In the genomic region with DNA sequence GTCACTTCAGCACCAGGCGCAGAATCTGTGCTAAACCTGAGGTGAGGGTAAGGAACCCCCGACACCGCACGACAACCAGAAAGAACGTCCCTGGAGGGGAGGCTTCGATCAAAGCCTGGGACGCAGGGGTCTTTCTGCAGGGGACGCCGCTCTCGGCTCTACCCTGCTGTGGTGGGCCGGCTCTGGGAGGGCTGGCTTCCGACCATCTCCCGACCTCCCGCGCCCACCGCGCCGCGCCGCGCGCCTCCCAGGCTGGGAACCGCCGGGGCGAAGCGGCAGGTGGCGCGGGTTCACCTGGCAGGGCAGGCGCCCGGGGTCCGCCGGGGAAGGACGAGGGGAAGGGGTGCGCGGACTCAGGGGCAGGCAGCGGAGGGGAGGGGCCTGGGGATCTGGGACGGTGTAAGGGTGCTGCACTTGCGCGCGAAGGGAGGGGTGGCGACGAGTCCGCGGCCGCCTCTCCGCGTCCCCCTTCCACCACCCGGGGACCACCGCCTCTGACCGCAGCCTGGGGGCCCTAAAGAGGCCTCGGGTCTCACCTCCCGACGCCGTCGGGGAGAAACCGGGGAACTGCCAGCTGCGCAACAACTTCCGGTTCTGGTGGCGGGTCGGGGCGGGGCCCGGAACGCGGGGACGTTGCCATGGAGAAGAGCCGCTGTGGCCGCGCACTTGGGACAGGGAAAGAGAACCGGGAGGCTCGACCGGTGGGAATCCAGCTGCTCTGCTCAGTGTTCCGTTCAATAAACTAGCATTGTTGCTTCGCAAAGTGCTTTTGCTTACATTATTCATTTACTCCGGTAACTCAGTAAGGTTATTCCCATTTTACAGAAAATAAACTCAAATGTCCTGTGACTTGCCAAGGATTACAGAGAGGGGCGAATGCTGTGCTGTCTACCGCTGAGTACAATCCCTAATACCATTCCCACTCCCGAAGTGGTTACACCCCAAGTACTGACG, we compare ENCODE assay signal across 8 cellular contexts. TPM values are rescaled to one million over a fixed set of nuclear protein-coding genes. Genes with fewer than 3 reads are reported as not detected.
DNase-seq lines count a peak whose midpoint lies in the region; ATAC-seq and TF ChIP-seq lines count a peak whose summit lies in the region.

Gene ZNF396 (minus strand): TSS at position 596 of the 954 bp plus-strand sequence. CDS start 3,045 bp downstream, outside the sequence.

- peaks cover 3% of the 10 kb centered on the region; the same call in 1 of the 2 replicates for H3K4me1 ChIP-seq in HUES48 (ENCODE audit: control insufficient read depth, insufficient read depth, low read length)
- peaks cover 0 to 4% (median 0%) of the 10 kb centered on the region in 4 donors for H3K4me1 ChIP-seq in Peyer's patch

- H3K9me3 Mint-ChIP-seq in nephron: peaks cover 4% of the 10 kb centered on the region

- H3K4me3 ChIP-seq in HUES48 (ENCODE audit: low read depth, low read length) (peak within 1 kb of the TSS; percentile 73), Peyer's patch (peak within 1 kb of the TSS; percentile 82 to 96 (median 86)), fibroblast of the aortic adventitia (ENCODE audit: low read depth, low read length) (peak within 1 kb of the TSS; percentile 74)

- no peak for TF ChIP-seq POLR2A in Peyer's patch (IDR thresholded peaks at IDR 0.05)

- peak; percentile 76 for ATAC-seq in GM21367 (IDR thresholded peaks at IDR 0.05; ENCODE audit: unreplicated experiment)
- ATAC-seq in stimulated activated naive CD8-positive, alpha-beta T cell treated with anti-CD3 and anti-CD28 coated beads, Interleukin-15, Interleukin-2, amounts not matched to agents 100 U/mL and 50 U/mL, for 24 hours: peak; percentile 81

- H3K27ac Mint-ChIP-seq in nephron: peak within 1 kb of the TSS in 1 of 3 experiments; percentile 83

- DNase-seq in COLO668 (lab: John Stamatoyannopoulos, UW; ENCODE audit: unreplicated experiment) (peak; percentile 89), Peyer's patch (peak; percentile 78 to 91 (median 88)), fibroblast of the aortic adventitia (ENCODE audit: low read depth) (peak; percentile 43)
- peak; percentile 39 to 47 for DNase-seq in activated T-helper 1 cell treated with anti-CD3 and anti-CD28 coated beads, Interleukin-2, amount 50 U/mL, for 16 hours (ENCODE audit: low read depth in 1 of 2, low spot score in 1 of 2)
- DNase-seq in stimulated activated naive CD8-positive, alpha-beta T cell treated with anti-CD3 and anti-CD28 coated beads, Interleukin-15, Interleukin-2, amounts not matched to agents 100 U/mL and 50 U/mL, for 24 hours: peak; percentile 79

- no peaks in the 10 kb centered on the region for H3K9me3 ChIP-seq in HUES48 (ENCODE audit: control insufficient read depth, insufficient read depth, low read length)
- H3K9me3 ChIP-seq in Peyer's patch: no peaks in the 10 kb centered on the region

- peak within 1 kb of the TSS; percentile 87 to 90 (median 89) for H3K4me3 Mint-ChIP-seq in nephron

- TF ChIP-seq CTCF in Peyer's patch (IDR thresholded peaks at IDR 0.05) (no peak), fibroblast of the aortic adventitia (IDR thresholded peaks at IDR 0.05; ENCODE audit: insufficient read depth, low read length) (no peak), nephron (IDR thresholded peaks at IDR 0.05; ENCODE audit: unreplicated experiment in 3 of 3) (no peak)

- peaks cover 27% of the 10 kb centered on the region for H3K27me3 Mint-ChIP-seq in nephron (ENCODE audit: low read depth)

- no peaks in the 10 kb centered on the region for H3K4me1 Mint-ChIP-seq in nephron

- H3K36me3 ChIP-seq in HUES48 (ENCODE audit: control insufficient read depth, insufficient read depth, low read length): no peaks in the 10 kb centered on the region
- H3K36me3 ChIP-seq in Peyer's patch: no peaks in the 10 kb centered on the region

- no peaks in the 10 kb centered on the region for H3K36me3 Mint-ChIP-seq in nephron (ENCODE audit: low read depth)

- H3K27me3 ChIP-seq in HUES48 (ENCODE audit: control insufficient read depth, insufficient read depth, low read length): peaks cover 6% of the 10 kb centered on the region; the same call in 1 of the 2 replicates
- no peaks in the 10 kb centered on the region for H3K27me3 ChIP-seq in Peyer's patch

- H3K27ac ChIP-seq in HUES48 (ENCODE audit: low read depth, low read length) (peak within 1 kb of the TSS; percentile 48), Peyer's patch (peak within 1 kb of the TSS in 3 of 4 donors; percentile 20 to 79 (median 56))

- no peak within 1 kb of the TSS; the same call in 1 of the 2 replicates for H3K9ac ChIP-seq in HUES48 (ENCODE audit: low read depth, low read length)

RNA-seq across cellular contexts. Expression of gene ZNF396, which starts in this region (rescaled TPM):
- total RNA-seq in Peyer's patch: 1 to 10 TPM; 1.9 to 6.6 (median 3.7) TPM
- 2.0 and 2.4 TPM in 2 replicates for total RNA-seq in fibroblast of the aortic adventitia (ENCODE audit: low replicate concordance)

Comparison
In these comparisons a context has a peak if more than half of its experiments do, and no peak if none do; other contexts are left out.
1. Peak in every context shown above with its lines: DNase-seq, ATAC-seq, H3K4me3 ChIP-seq and H3K27ac ChIP-seq.